ENCODE assay signal across 13 cellular contexts in genomic region chr5:94094793-94095441, GRCh38.
"Had no signal": no experiment of that assay in that cellular context is flagged by ENCODE, and none has a peak within 500 bp of the region (broad histone marks: within the 10 kb centered on the region; RNA-seq: fewer than 3 reads in every experiment).

No MANE protein-coding gene starts in this region.

- H3K27ac ChIP-seq: adrenal gland, gastroesophageal sphincter, pancreas, thyroid gland had no signal

- H3K9me3 ChIP-seq: adrenal gland, gastroesophageal sphincter, pancreas, thyroid gland had no signal

- H3K4me3 Mint-ChIP-seq: activated naive CD4-positive, alpha-beta T cell treated with anti-CD3 and anti-CD28 coated beads, Interleukin-2, amount 50 U/mL, for 24 hours; stimulated activated memory B cell treated with anti-CD40 and anti-IgM and Interleukin-4, amounts not matched to agents 10 μg/mL and 1 μg/mL and 100 μg/mL, for 72 hours had no signal

- H3K27ac Mint-ChIP-seq: activated naive CD4-positive, alpha-beta T cell treated with anti-CD3 and anti-CD28 coated beads, Interleukin-2, amount 50 U/mL, for 24 hours; stimulated activated memory B cell treated with anti-CD40 and anti-IgM and Interleukin-4, amounts not matched to agents 10 μg/mL and 1 μg/mL and 100 μg/mL, for 72 hours had no signal

- H3K4me3 ChIP-seq: adrenal gland, gastroesophageal sphincter, pancreas, thyroid gland had no signal

- H3K27me3 ChIP-seq: adrenal gland, gastroesophageal sphincter, pancreas, thyroid gland had no signal

- ATAC-seq: activated CD4-positive, CD25-positive, alpha-beta regulatory T cell treated with anti-CD3 and anti-CD28 coated beads, Interleukin-2, amount 50 U/mL, for 24 hours; gastroesophageal sphincter; left lobe of liver; pancreas; stimulated activated memory B cell treated with anti-CD40 and anti-IgM and Interleukin-4, amounts not matched to agents 10 μg/mL and 1 μg/mL and 100 μg/mL, for 72 hours had no signal

- H3K4me1 ChIP-seq: adrenal gland, gastroesophageal sphincter, pancreas, thyroid gland had no signal

- H3K36me3 ChIP-seq: adrenal gland, gastroesophageal sphincter, pancreas, thyroid gland had no signal

- H3K27me3 Mint-ChIP-seq: activated naive CD4-positive, alpha-beta T cell treated with anti-CD3 and anti-CD28 coated beads, Interleukin-2, amount 50 U/mL, for 24 hours; naive B cell; stimulated activated memory B cell treated with anti-CD40 and anti-IgM and Interleukin-4, amounts not matched to agents 10 μg/mL and 1 μg/mL and 100 μg/mL, for 72 hours had no signal

- DNase-seq: activated CD4-positive, alpha-beta T cell treated with anti-CD3 and anti-CD28 coated beads, Interleukin-2, amount 50 U/mL, for 4 hours; adrenal gland; dermis blood vessel endothelial cell; islet precursor cell; midbrain; naive B cell; pancreas; thyroid gland had no signal
